ENCODE assay signal across 7 cellular contexts in the genomic region with DNA sequence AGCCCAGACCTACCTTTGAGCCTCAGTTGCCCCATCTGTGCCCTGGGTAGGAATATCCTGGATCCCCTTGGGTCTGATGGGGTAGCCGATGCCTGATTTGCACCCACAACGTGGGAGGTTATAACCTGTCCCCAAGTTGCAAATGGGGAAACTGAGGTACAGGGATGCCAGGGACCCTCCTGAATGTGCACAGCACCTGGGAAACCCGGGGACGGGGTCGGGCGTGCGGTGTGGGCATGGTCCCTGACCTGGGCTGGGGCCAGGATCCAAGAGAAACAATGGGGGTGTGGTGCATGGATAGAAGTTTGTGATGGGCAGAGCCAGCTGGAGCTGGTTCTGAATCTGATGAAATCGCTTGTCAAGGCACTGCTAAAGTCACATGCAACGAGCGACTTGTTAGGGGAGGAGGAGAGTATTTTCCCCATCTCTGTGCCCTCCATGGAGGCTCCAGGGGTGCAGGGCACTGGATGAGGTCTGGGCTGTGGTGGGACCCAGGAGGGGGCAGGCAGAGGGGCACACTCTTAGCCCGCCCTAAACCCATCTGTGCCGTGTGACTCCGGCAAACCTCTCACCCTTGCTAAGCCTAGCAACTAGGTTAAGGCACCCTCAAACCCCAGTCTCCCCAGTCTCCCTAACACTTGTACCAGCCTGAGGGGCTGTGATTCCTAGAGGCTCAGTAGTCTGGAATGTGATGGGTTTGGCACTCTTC. TPM values are rescaled to one million over a fixed set of nuclear protein-coding genes. Genes with fewer than 3 reads are reported as not detected.
DNase-seq lines count a peak whose midpoint lies in the region; ATAC-seq, FAIRE-seq and TF ChIP-seq lines count a peak whose summit lies in the region.
"Had no signal": no experiment of that assay in that cellular context is flagged by ENCODE, and none has a peak within 500 bp of the region (broad histone marks: within the 10 kb centered on the region; RNA-seq: fewer than 3 reads in every experiment).

No MANE protein-coding gene starts in this region.

- no peak; a peak in 1 of 4 replicates for TF ChIP-seq RAD21 in K562 (CRISPR knock-in tag; conservative IDR thresholded peaks at IDR 0.05 in 1 of 2, IDR thresholded peaks at IDR 0.05 in 1 of 2)

- 5% methylated on average over 13 of the region's 13 CpGs for WGBS in K562 (ENCODE audit: insufficient coverage, low coverage, missing lambda C conversion rate)

- peak overlapping the region; percentile 84 for H3K27ac ChIP-seq in K562 (ENCODE audit: extremely low read depth, low read depth, low read length)
- H3K27ac ChIP-seq in muscle layer of duodenum (ENCODE audit: low read length): peak overlapping the region; percentile 62

- no peak for FAIRE-seq in K562 (lab: Jason Lieb, UNC)

- H3K27me3 ChIP-seq in K562 (ENCODE audit: control insufficient read depth in 2 of 2, insufficient read depth in 2 of 2, low read length in 2 of 2) (no peaks in the 10 kb centered on the region), muscle layer of duodenum (ENCODE audit: low read depth, low read length) (no peaks in the 10 kb centered on the region)

- POLR2A ChIA-PET in K562 (lab: Yijun Ruan, JAX): interaction anchor here (0.5 to 8.1 kb wide), 38 partner anchors 10 to 556 kb away, joined by 3 to 244 read pairs (median 6); partner anchors contain the start of genes IQCN, JUND, LRRC25 and LSM4

- H3K4me1 ChIP-seq in K562 (replicated peaks in 1 of 2; ENCODE audit: control insufficient read depth in 2 of 2, insufficient read depth in 2 of 2, low read length in 2 of 2): peaks cover 23 to 49% of the 10 kb centered on the region in 2 experiments
- H3K4me1 ChIP-seq in muscle layer of duodenum (ENCODE audit: control insufficient read depth in 1 of 2, insufficient read depth in 2 of 2, low read length in 2 of 2): peaks cover 5 to 7% of the 10 kb centered on the region in 2 donors

- peak; percentile 15 for ATAC-seq in K562
- no peak for ATAC-seq in HG03196 (IDR thresholded peaks at IDR 0.05; ENCODE audit: unreplicated experiment)
- ATAC-seq: gastrocnemius medialis had no signal

- H3K9me1 ChIP-seq in K562 (ENCODE audit: control insufficient read depth, insufficient read depth, low read length): no peaks in the 10 kb centered on the region

- peak overlapping the region; percentile 94 for H3K4me2 ChIP-seq in K562 (ENCODE audit: insufficient read depth, low read length)

- H2AFZ ChIP-seq in K562 (ENCODE audit: low read depth, low read length): no peak overlapping the region

- peak; percentile 26; the same call in 1 of the 2 replicates for TF ChIP-seq EP300 in K562 (IDR thresholded peaks at IDR 0.05; ENCODE audit: low read length)

- H3K9me3 ChIP-seq in K562 (replicated peaks; ENCODE audit: control insufficient read depth, insufficient read depth, low read depth, low read length) (no peaks in the 10 kb centered on the region), muscle layer of duodenum (ENCODE audit: control insufficient read depth in 1 of 2, low read length in 2 of 2) (no peaks in the 10 kb centered on the region)
- H3K9me3 ChIP-seq: gastrocnemius medialis had no signal

- no peak for TF ChIP-seq POLR2A in K562 (conservative IDR thresholded peaks at IDR 0.05)

- BruUV-seq in K562 (replicated peaks; lab: Mats Ljungman, UMichigan): TSS peak; percentile 67

- H3K9ac ChIP-seq in K562 (ENCODE audit: insufficient read depth in 1 of 2, low read depth in 2 of 2, low read length in 2 of 2): peak overlapping the region; percentile 90 to 94

- peaks cover 32% of the 10 kb centered on the region for H3K79me2 ChIP-seq in K562 (ENCODE audit: control insufficient read depth, insufficient read depth, low read length)

- intact Hi-C loops in K562 (cut with micrococcal nuclease): loop anchor here (1.0 to 5.0 kb wide), 4 partner anchors 12 to 105 kb away; partner anchors contain the start of gene JUND

- peak overlapping the region; percentile 89 for H3K4me3 ChIP-seq in K562
- peak overlapping the region; percentile 35 to 67 for H3K4me3 ChIP-seq in muscle layer of duodenum (ENCODE audit: low read depth in 1 of 2, low read length in 2 of 2)

- no peak for TF ChIP-seq CTCF in K562 (IDR thresholded peaks at IDR 0.05 in 2 of 3, conservative IDR thresholded peaks at IDR 0.05 in 1 of 3; ENCODE audit: insufficient read depth in 2 of 3, low read depth in 1 of 3, low read length in 3 of 3)

- H3K36me3 ChIP-seq in K562 (ENCODE audit: control insufficient read depth, insufficient read depth, low read length) (peaks cover 32% of the 10 kb centered on the region; the same call in 2 of the 3 replicates), muscle layer of duodenum (ENCODE audit: control insufficient read depth in 1 of 2, insufficient read depth in 2 of 2, low read length in 2 of 2) (no peaks in the 10 kb centered on the region)
- H3K36me3 ChIP-seq: gastrocnemius medialis had no signal

- CTCF ChIA-PET in K562 (lab: Yijun Ruan, JAX; ENCODE audit: low intra/inter-chr PET ratio): interaction anchor here (0.5 to 1.3 kb wide), 4 partner anchors 44 to 174 kb away, joined by 3 to 4 read pairs (median 3); partner anchors contain the start of gene PGPEP1

- in situ Hi-C loops in K562 (cut with MboI): no loop called here

- DNase-seq in EH (ENCODE audit: low read depth): peak; percentile 60
- peak in 2 of 4 experiments; percentile 43 to 63 for DNase-seq in K562 (ENCODE audit: extremely low read depth in 1 of 4, low spot score in 3 of 4)
- no peak for DNase-seq in retina
- DNase-seq in NCI-H1930 (lab: John Stamatoyannopoulos, UW): no peak
- DNase-seq: gastrocnemius medialis had no signal

- H4K20me1 ChIP-seq in K562 (replicated peaks; ENCODE audit: control insufficient read depth, insufficient read depth, low read length): peaks cover 19% of the 10 kb centered on the region

RNA-seq across cellular contexts. Expression of gene GDF15, which starts 0.7 kb away (rescaled TPM):
- 25.1 and 116 TPM in 2 replicates for total RNA-seq in K562 (2011; cell fraction: chromatin; rRNA removed; ENCODE audit: low replicate concordance)
- 214 and 262 TPM in 2 replicates for total RNA-seq in K562 (2011; cell fraction: nucleolus; rRNA removed)
- 94.6 and 109 TPM in 2 replicates for total RNA-seq in K562 (2011; cell fraction: nucleoplasm; rRNA removed)
- total RNA-seq in K562 (2014; rRNA removed): 78.0 and 82.4 TPM in 2 replicates
- total RNA-seq in K562 (2014; rRNA removed; fragmentation: Illumina TruSeq; extraction: Trizol): 7.3 TPM in 2 replicates
- total RNA-seq in K562 (2015; rRNA removed; fragmentation: Illumina TruSeq; extraction: Trizol): 10.1 and 11.0 TPM in 2 replicates
- total RNA-seq in K562 (2021): 69.8 and 74.5 TPM in 2 replicates
- polyA plus RNA-seq in K562 (2011; rRNA removed): 12.5 TPM in 2 replicates
- 31.8 and 127 TPM in 2 replicates for polyA plus RNA-seq in K562 (2011; cell fraction: cytosol; rRNA removed)
- polyA plus RNA-seq in K562 (2011; cell fraction: nucleus; rRNA removed): 21.6 and 59.4 TPM in 2 replicates
- polyA plus RNA-seq in K562 (2012): 50.1 and 369 TPM in 2 replicates
- 19.3 and 47.1 TPM in 2 replicates for polyA plus RNA-seq in K562 (2014; fragmentation: Illumina TruSeq; extraction: Trizol)
- polyA plus RNA-seq in K562 (2014; fragmentation: Nextera tagmentation; extraction: Ambion mirVana): 1 to 10 TPM; 2.3 to 2.9 TPM
- 57.2 and 67.4 TPM in 2 replicates for polyA plus RNA-seq in K562 (2014; rRNA removed)
- polyA minus RNA-seq in K562 (2011; rRNA and poly(A)+ RNA removed): 2.4 and 5.6 TPM in 2 replicates
- polyA minus RNA-seq in K562 (2011; cell fraction: cytosol; rRNA and poly(A)+ RNA removed): 31.8 and 32.2 TPM in 2 replicates
- polyA minus RNA-seq in K562 (2011; cell fraction: nucleus; rRNA and poly(A)+ RNA removed): 18.5 and 24.2 TPM in 2 replicates

RNA-seq across cellular contexts. Expression of gene LRRC25, which starts 10.7 kb away (rescaled TPM):
- 0.25 TPM in 1 of 2 replicates, not detected in the other for total RNA-seq in K562 (2011; cell fraction: chromatin; rRNA removed; ENCODE audit: low replicate concordance)
- 0.39 and 0.50 TPM in 2 replicates for total RNA-seq in K562 (2011; cell fraction: nucleolus; rRNA removed)
- total RNA-seq in K562 (2011; cell fraction: nucleoplasm; rRNA removed): 0.22 TPM in 1 of 2 replicates, not detected in the other
- total RNA-seq in K562 (2014; rRNA removed) (0.18 and 0.29 TPM in 2 replicates), K562 (2014; rRNA removed; fragmentation: Illumina TruSeq; extraction: Trizol) (0.07 TPM in 1 of 2 replicates, not detected in the other), K562 (2015; rRNA removed; fragmentation: Illumina TruSeq; extraction: Trizol) (0.30 and 0.36 TPM in 2 replicates), K562 (2021) (0.09 and 0.22 TPM in 2 replicates)
- polyA plus RNA-seq in K562 (2011; rRNA removed) (0.10 and 0.42 TPM in 2 replicates), K562 (2014; fragmentation: Illumina TruSeq; extraction: Trizol) (0.10 and 0.25 TPM in 2 replicates), K562 (2014; fragmentation: Nextera tagmentation; extraction: Ambion mirVana) (not detected), K562 (2014; rRNA removed) (0.08 TPM in 1 of 2 replicates, not detected in the other)
- polyA plus RNA-seq in K562 (2011; cell fraction: cytosol; rRNA removed): 0.31 and 0.41 TPM in 2 replicates
- polyA plus RNA-seq in K562 (2011; cell fraction: nucleus; rRNA removed): 0.20 and 0.53 TPM in 2 replicates
- polyA plus RNA-seq in K562 (2012): 0.33 and 1.1 TPM in 2 replicates
- 0.11 and 0.18 TPM in 2 replicates for polyA minus RNA-seq in K562 (2011; rRNA and poly(A)+ RNA removed)
- polyA minus RNA-seq in K562 (2011; cell fraction: cytosol; rRNA and poly(A)+ RNA removed): 0.57 and 1.1 TPM in 2 replicates
- 0.13 and 0.67 TPM in 2 replicates for polyA minus RNA-seq in K562 (2011; cell fraction: nucleus; rRNA and poly(A)+ RNA removed)

RNA-seq across cellular contexts. Expression of gene SSBP4, which starts 32.5 kb away (rescaled TPM):
- 28.5 and 141 TPM in 2 replicates for total RNA-seq in K562 (2011; cell fraction: chromatin; rRNA removed; ENCODE audit: low replicate concordance)
- total RNA-seq in K562 (2011; cell fraction: nucleolus; rRNA removed): 209 and 228 TPM in 2 replicates
- 68.6 and 76.2 TPM in 2 replicates for total RNA-seq in K562 (2011; cell fraction: nucleoplasm; rRNA removed)
- total RNA-seq in K562 (2014; rRNA removed) (125 and 188 TPM in 2 replicates), K562 (2014; rRNA removed; fragmentation: Illumina TruSeq; extraction: Trizol) (21.2 and 21.4 TPM in 2 replicates), K562 (2015; rRNA removed; fragmentation: Illumina TruSeq; extraction: Trizol) (72.3 and 76.3 TPM in 2 replicates), K562 (2021) (189 TPM in 2 replicates)
- polyA plus RNA-seq in K562 (2011; rRNA removed) (20.1 and 25.9 TPM in 2 replicates), K562 (2014; fragmentation: Illumina TruSeq; extraction: Trizol) (39.0 and 114 TPM in 2 replicates), K562 (2014; fragmentation: Nextera tagmentation; extraction: Ambion mirVana) (1 to 10 TPM; 1.1 to 1.9 TPM), K562 (2014; rRNA removed) (119 and 133 TPM in 2 replicates)
- 25.4 and 118 TPM in 2 replicates for polyA plus RNA-seq in K562 (2011; cell fraction: cytosol; rRNA removed)
- 134 and 296 TPM in 2 replicates for polyA plus RNA-seq in K562 (2011; cell fraction: nucleus; rRNA removed)
- 81.3 and 110 TPM in 2 replicates for polyA plus RNA-seq in K562 (2012)
- polyA minus RNA-seq in K562 (2011; rRNA and poly(A)+ RNA removed): 3.6 and 7.0 TPM in 2 replicates
- 37.3 and 43.8 TPM in 2 replicates for polyA minus RNA-seq in K562 (2011; cell fraction: cytosol; rRNA and poly(A)+ RNA removed)
- 85.0 and 105 TPM in 2 replicates for polyA minus RNA-seq in K562 (2011; cell fraction: nucleus; rRNA and poly(A)+ RNA removed)

RNA-seq across cellular contexts. Expression of gene PGPEP1, which starts 46.3 kb away (rescaled TPM):
- total RNA-seq in K562 (2011; cell fraction: chromatin; rRNA removed; ENCODE audit: low replicate concordance): 44.2 and 152 TPM in 2 replicates
- total RNA-seq in K562 (2011; cell fraction: nucleolus; rRNA removed): 93.0 and 102 TPM in 2 replicates
- total RNA-seq in K562 (2011; cell fraction: nucleoplasm; rRNA removed): 67.2 and 79.3 TPM in 2 replicates
- total RNA-seq in K562 (2014; rRNA removed): 29.5 and 33.8 TPM in 2 replicates
- 32.2 and 33.5 TPM in 2 replicates for total RNA-seq in K562 (2014; rRNA removed; fragmentation: Illumina TruSeq; extraction: Trizol)
- 37.3 and 38.5 TPM in 2 replicates for total RNA-seq in K562 (2015; rRNA removed; fragmentation: Illumina TruSeq; extraction: Trizol)
- 61.7 and 69.6 TPM in 2 replicates for total RNA-seq in K562 (2021)
- polyA plus RNA-seq in K562 (2011; rRNA removed): 37.8 and 43.0 TPM in 2 replicates
- 33.8 and 35.3 TPM in 2 replicates for polyA plus RNA-seq in K562 (2011; cell fraction: cytosol; rRNA removed)
- polyA plus RNA-seq in K562 (2011; cell fraction: nucleus; rRNA removed): 40.8 and 54.8 TPM in 2 replicates
- 28.3 and 41.7 TPM in 2 replicates for polyA plus RNA-seq in K562 (2012)
- polyA plus RNA-seq in K562 (2014; fragmentation: Illumina TruSeq; extraction: Trizol): 36.1 and 36.4 TPM in 2 replicates
- 10 to 100 TPM in 1 of 2 experiments, 1 to 10 TPM in 1; 10.0 to 13.4 TPM for polyA plus RNA-seq in K562 (2014; fragmentation: Nextera tagmentation; extraction: Ambion mirVana)
- polyA plus RNA-seq in K562 (2014; rRNA removed): 32.1 and 33.5 TPM in 2 replicates
- polyA minus RNA-seq in K562 (2011; rRNA and poly(A)+ RNA removed): 49.2 and 73.9 TPM in 2 replicates
- polyA minus RNA-seq in K562 (2011; cell fraction: cytosol; rRNA and poly(A)+ RNA removed): 39.5 and 43.2 TPM in 2 replicates
- polyA minus RNA-seq in K562 (2011; cell fraction: nucleus; rRNA and poly(A)+ RNA removed): 33.0 and 37.7 TPM in 2 replicates

RNA-seq across cellular contexts. Expression of gene ISYNA1, which starts 51.2 kb away (rescaled TPM):
- total RNA-seq in K562 (2011; cell fraction: chromatin; rRNA removed; ENCODE audit: low replicate concordance): 155 and 651 TPM in 2 replicates
- 616 and 678 TPM in 2 replicates for total RNA-seq in K562 (2011; cell fraction: nucleolus; rRNA removed)
- 226 and 284 TPM in 2 replicates for total RNA-seq in K562 (2011; cell fraction: nucleoplasm; rRNA removed)
- total RNA-seq in K562 (2014; rRNA removed) (180 and 202 TPM in 2 replicates), K562 (2014; rRNA removed; fragmentation: Illumina TruSeq; extraction: Trizol) (14.6 and 32.0 TPM in 2 replicates), K562 (2015; rRNA removed; fragmentation: Illumina TruSeq; extraction: Trizol) (93.2 and 96.8 TPM in 2 replicates), K562 (2021) (435 and 460 TPM in 2 replicates)
- polyA plus RNA-seq in K562 (2011; rRNA removed) (99.3 and 191 TPM in 2 replicates), K562 (2014; fragmentation: Illumina TruSeq; extraction: Trizol) (73.2 and 198 TPM in 2 replicates), K562 (2014; fragmentation: Nextera tagmentation; extraction: Ambion mirVana) (10 to 100 TPM; 21.8 to 57.6 TPM), K562 (2014; rRNA removed) (376 and 380 TPM in 2 replicates)
- 148 and 356 TPM in 2 replicates for polyA plus RNA-seq in K562 (2011; cell fraction: cytosol; rRNA removed)
- polyA plus RNA-seq in K562 (2011; cell fraction: nucleus; rRNA removed): 1,012 and 1,382 TPM in 2 replicates
- polyA plus RNA-seq in K562 (2012): 319 and 453 TPM in 2 replicates
- polyA minus RNA-seq in K562 (2011; rRNA and poly(A)+ RNA removed): 36.7 and 52.6 TPM in 2 replicates
- 173 and 245 TPM in 2 replicates for polyA minus RNA-seq in K562 (2011; cell fraction: cytosol; rRNA and poly(A)+ RNA removed)
- polyA minus RNA-seq in K562 (2011; cell fraction: nucleus; rRNA and poly(A)+ RNA removed): 114 and 124 TPM in 2 replicates
